28 cellular contexts compared by ENCODE assay signal in genomic region chr17:12579245-12579644, GRCh38.
A peak's percentile ranks its signal among the peaks of the same experiment; 100 is the strongest.
DNase-seq lines count a peak whose midpoint lies in the region; ATAC-seq, FAIRE-seq and TF ChIP-seq lines count a peak whose summit lies in the region.
"Had no signal": no experiment of that assay in that cellular context is flagged by ENCODE, and none has a peak within 500 bp of the region (broad histone marks: within the 10 kb centered on the region; RNA-seq: fewer than 3 reads in every experiment).

No MANE protein-coding gene starts in this region.

- H3K9me3 ChIP-seq in cardiac muscle cell (ENCODE audit: low read depth) (no peaks in the 10 kb centered on the region), smooth muscle cell (replicated peaks; ENCODE audit: low read depth) (no peaks in the 10 kb centered on the region)
- H3K9me3 ChIP-seq: Caco-2, HAP-1, SJCRH30 had no signal

- peak overlapping the region; percentile 64 for H3K4me2 ChIP-seq in smooth muscle cell
- H3K4me2 ChIP-seq: KMS-11 had no signal

- H4K20me1 ChIP-seq in smooth muscle cell (ENCODE audit: low read depth): no peaks in the 10 kb centered on the region

- H3K4me1 ChIP-seq in cardiac muscle cell (ENCODE audit: low read depth): peaks cover 29% of the 10 kb centered on the region
- H3K4me1 ChIP-seq in smooth muscle cell (ENCODE audit: low read depth): no peaks in the 10 kb centered on the region
- H3K4me1 ChIP-seq: Caco-2, HAP-1, SJCRH30 had no signal

- peak overlapping the region; percentile 73 for H2AFZ ChIP-seq in smooth muscle cell (ENCODE audit: low read depth)

- H3K27ac Mint-ChIP-seq in MCF 10A (ENCODE audit: low read depth, unreplicated experiment): no peak overlapping the region
- H3K27ac Mint-ChIP-seq: B cell; CD8-positive, alpha-beta T cell; IgD-negative memory B cell had no signal

- H3K9ac ChIP-seq in smooth muscle cell (ENCODE audit: low read depth): no peak overlapping the region
- H3K9ac ChIP-seq: KMS-11 had no signal

- intact Hi-C loops in Right ventricle myocardium inferior (cut with DNase I) (no loop called here), MCF 10A (cut with micrococcal nuclease) (no loop called here)

- H3K27ac ChIP-seq in cardiac muscle cell (peak overlapping the region; percentile 89), coronary artery (peak overlapping the region; percentile 46 to 51), smooth muscle cell (ENCODE audit: low read depth) (peak overlapping the region; percentile 66)
- H3K27ac ChIP-seq: 22Rv1, C4-2B, KMS-11, SJCRH30 had no signal

- H3K27me3 Mint-ChIP-seq in MCF 10A (ENCODE audit: insufficient read depth, unreplicated experiment): peaks cover 63% of the 10 kb centered on the region

- no peak for FAIRE-seq in frontal cortex (lab: Jason Lieb, UNC)
- FAIRE-seq: G401.6, GM12878, RCC 7860 had no signal

- H3K27me3 ChIP-seq in cardiac muscle cell (no peaks in the 10 kb centered on the region), smooth muscle cell (ENCODE audit: low read depth) (no peaks in the 10 kb centered on the region)

- H3K4me3 Mint-ChIP-seq in MCF 10A (ENCODE audit: unreplicated experiment): no peak overlapping the region
- H3K4me3 Mint-ChIP-seq: B cell; CD8-positive, alpha-beta T cell; IgD-negative memory B cell had no signal

- no peak for ATAC-seq in Right ventricle myocardium inferior
- ATAC-seq: CD8-positive, alpha-beta T cell; GM12878 had no signal

- no peak for DNase-seq in cardiac muscle cell (ENCODE audit: low read depth in 1 of 2, low spot score in 1 of 2)
- DNase-seq in Right ventricle myocardium inferior (ENCODE audit: missing footprints): no peak
- no peak for DNase-seq in coronary artery (ENCODE audit: low spot score)
- peak; percentile 38 for DNase-seq in left kidney (ENCODE audit: low read depth, low spot score)
- no peak for DNase-seq in smooth muscle cell (lab: John Stamatoyannopoulos, UW; ENCODE audit: unreplicated experiment)
- DNase-seq in frontal cortex (ENCODE audit: low spot score in 2 of 2): no peak
- DNase-seq in MCF 10A (ENCODE audit: unreplicated experiment): no peak
- no peak for DNase-seq in HCEC 1CT
- DNase-seq: Caco-2; CD8-positive, alpha-beta T cell; GOT3; NCI-H1092; NCI-H1417 treated with DMSO at 0.1 percent for 48 hours; NCI-H187; NCI-H2081 treated with DMSO at 0.1 percent for 48 hours; NCI-H2171; NCI-H345; NCI-H510A treated with DMSO at 0.1 percent for 48 hours; SJCRH30 had no signal

- CTCF ChIA-PET in MCF 10A (lab: Yijun Ruan, JAX): no interaction called here

- WGBS in smooth muscle cell (ENCODE audit: low lambda C conversion rate): 46% methylated on average over 5 of the region's 5 CpGs

- no peaks in the 10 kb centered on the region for H3K4me1 Mint-ChIP-seq in MCF 10A (ENCODE audit: insufficient read depth, unreplicated experiment)
- H3K4me1 Mint-ChIP-seq: B cell, IgD-negative memory B cell had no signal

- H3K4me3 ChIP-seq in cardiac muscle cell: no peak overlapping the region
- H3K4me3 ChIP-seq in coronary artery: peak overlapping the region; percentile 52
- H3K4me3 ChIP-seq in smooth muscle cell: no peak overlapping the region
- H3K4me3 ChIP-seq: GM12878, HAP-1, SJCRH30 had no signal

- no peaks in the 10 kb centered on the region for H3K36me3 Mint-ChIP-seq in MCF 10A (ENCODE audit: insufficient read depth, unreplicated experiment)
- H3K36me3 Mint-ChIP-seq: CD8-positive, alpha-beta T cell; IgD-negative memory B cell had no signal

- no TSS peak for BruUV-seq in MCF 10A (replicated peaks; lab: Mats Ljungman, UMichigan)

- POLR2A ChIA-PET in MCF 10A (lab: Yijun Ruan, JAX): no interaction called here

- no peaks in the 10 kb centered on the region for H3K36me3 ChIP-seq in cardiac muscle cell
- H3K36me3 ChIP-seq in smooth muscle cell (ENCODE audit: low read depth): no peaks in the 10 kb centered on the region
- H3K36me3 ChIP-seq: HAP-1, SJCRH30 had no signal

- H3K9me3 Mint-ChIP-seq in MCF 10A (ENCODE audit: unreplicated experiment): peaks cover 8% of the 10 kb centered on the region
- H3K9me3 Mint-ChIP-seq: CD8-positive, alpha-beta T cell had no signal

- no peaks in the 10 kb centered on the region for H3K79me2 ChIP-seq in smooth muscle cell (ENCODE audit: low read depth)

- H3F3A ChIP-seq in smooth muscle cell (ENCODE audit: low read depth): no peaks in the 10 kb centered on the region

- TF ChIP-seq CTCF in cardiac muscle cell (IDR thresholded peaks at IDR 0.05; ENCODE audit: low read depth, low read length) (no peak), coronary artery (IDR thresholded peaks at IDR 0.05) (no peak), smooth muscle cell (IDR thresholded peaks at IDR 0.05; ENCODE audit: borderline replicate concordance, insufficient read depth, poor library complexity, severe bottlenecking) (no peak), MCF 10A (IDR thresholded peaks at IDR 0.05; ENCODE audit: unreplicated experiment) (no peak)
